In the genomic region with DNA sequence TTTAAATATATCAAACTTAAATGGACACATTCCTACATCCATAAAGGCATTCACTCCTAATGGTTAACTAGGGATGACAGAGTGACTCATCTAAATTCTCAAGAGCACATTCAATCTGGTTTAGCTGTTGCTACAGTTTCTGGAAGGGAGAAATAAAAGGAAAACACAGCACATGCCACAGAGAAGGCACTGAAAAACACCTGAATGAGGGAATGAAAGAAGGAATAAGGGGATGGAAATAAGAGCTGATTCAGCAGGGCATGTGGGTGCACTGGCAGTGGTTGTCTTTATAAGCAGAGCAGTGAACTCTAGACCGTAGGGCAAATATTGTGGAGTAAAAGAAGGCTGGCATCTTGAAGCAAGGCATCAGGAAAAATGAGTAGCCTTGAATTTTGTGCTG, we compare ENCODE assay signal across 1 cellular context.
TF ChIP-seq lines count a peak whose summit lies in the region.

No MANE protein-coding gene starts in this region.

TF ChIP-seq in H1, 55 proteins besides CTCF, POLR2A, EP300 and RAD21 (continued from another document):
- TF ChIP-seq, protein P1, sequence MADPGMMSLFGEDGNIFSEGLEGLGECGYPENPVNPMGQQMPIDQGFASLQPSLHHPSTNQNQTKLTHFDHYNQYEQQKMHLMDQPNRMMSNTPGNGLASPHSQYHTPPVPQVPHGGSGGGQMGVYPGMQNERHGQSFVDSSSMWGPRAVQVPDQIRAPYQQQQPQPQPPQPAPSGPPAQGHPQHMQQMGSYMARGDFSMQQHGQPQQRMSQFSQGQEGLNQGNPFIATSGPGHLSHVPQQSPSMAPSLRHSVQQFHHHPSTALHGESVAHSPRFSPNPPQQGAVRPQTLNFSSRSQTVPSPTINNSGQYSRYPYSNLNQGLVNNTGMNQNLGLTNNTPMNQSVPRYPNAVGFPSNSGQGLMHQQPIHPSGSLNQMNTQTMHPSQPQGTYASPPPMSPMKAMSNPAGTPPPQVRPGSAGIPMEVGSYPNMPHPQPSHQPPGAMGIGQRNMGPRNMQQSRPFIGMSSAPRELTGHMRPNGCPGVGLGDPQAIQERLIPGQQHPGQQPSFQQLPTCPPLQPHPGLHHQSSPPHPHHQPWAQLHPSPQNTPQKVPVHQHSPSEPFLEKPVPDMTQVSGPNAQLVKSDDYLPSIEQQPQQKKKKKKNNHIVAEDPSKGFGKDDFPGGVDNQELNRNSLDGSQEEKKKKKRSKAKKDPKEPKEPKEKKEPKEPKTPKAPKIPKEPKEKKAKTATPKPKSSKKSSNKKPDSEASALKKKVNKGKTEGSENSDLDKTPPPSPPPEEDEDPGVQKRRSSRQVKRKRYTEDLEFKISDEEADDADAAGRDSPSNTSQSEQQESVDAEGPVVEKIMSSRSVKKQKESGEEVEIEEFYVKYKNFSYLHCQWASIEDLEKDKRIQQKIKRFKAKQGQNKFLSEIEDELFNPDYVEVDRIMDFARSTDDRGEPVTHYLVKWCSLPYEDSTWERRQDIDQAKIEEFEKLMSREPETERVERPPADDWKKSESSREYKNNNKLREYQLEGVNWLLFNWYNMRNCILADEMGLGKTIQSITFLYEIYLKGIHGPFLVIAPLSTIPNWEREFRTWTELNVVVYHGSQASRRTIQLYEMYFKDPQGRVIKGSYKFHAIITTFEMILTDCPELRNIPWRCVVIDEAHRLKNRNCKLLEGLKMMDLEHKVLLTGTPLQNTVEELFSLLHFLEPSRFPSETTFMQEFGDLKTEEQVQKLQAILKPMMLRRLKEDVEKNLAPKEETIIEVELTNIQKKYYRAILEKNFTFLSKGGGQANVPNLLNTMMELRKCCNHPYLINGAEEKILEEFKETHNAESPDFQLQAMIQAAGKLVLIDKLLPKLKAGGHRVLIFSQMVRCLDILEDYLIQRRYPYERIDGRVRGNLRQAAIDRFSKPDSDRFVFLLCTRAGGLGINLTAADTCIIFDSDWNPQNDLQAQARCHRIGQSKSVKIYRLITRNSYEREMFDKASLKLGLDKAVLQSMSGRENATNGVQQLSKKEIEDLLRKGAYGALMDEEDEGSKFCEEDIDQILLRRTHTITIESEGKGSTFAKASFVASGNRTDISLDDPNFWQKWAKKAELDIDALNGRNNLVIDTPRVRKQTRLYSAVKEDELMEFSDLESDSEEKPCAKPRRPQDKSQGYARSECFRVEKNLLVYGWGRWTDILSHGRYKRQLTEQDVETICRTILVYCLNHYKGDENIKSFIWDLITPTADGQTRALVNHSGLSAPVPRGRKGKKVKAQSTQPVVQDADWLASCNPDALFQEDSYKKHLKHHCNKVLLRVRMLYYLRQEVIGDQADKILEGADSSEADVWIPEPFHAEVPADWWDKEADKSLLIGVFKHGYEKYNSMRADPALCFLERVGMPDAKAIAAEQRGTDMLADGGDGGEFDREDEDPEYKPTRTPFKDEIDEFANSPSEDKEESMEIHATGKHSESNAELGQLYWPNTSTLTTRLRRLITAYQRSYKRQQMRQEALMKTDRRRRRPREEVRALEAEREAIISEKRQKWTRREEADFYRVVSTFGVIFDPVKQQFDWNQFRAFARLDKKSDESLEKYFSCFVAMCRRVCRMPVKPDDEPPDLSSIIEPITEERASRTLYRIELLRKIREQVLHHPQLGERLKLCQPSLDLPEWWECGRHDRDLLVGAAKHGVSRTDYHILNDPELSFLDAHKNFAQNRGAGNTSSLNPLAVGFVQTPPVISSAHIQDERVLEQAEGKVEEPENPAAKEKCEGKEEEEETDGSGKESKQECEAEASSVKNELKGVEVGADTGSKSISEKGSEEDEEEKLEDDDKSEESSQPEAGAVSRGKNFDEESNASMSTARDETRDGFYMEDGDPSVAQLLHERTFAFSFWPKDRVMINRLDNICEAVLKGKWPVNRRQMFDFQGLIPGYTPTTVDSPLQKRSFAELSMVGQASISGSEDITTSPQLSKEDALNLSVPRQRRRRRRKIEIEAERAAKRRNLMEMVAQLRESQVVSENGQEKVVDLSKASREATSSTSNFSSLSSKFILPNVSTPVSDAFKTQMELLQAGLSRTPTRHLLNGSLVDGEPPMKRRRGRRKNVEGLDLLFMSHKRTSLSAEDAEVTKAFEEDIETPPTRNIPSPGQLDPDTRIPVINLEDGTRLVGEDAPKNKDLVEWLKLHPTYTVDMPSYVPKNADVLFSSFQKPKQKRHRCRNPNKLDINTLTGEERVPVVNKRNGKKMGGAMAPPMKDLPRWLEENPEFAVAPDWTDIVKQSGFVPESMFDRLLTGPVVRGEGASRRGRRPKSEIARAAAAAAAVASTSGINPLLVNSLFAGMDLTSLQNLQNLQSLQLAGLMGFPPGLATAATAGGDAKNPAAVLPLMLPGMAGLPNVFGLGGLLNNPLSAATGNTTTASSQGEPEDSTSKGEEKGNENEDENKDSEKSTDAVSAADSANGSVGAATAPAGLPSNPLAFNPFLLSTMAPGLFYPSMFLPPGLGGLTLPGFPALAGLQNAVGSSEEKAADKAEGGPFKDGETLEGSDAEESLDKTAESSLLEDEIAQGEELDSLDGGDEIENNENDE (IDR thresholded peaks at IDR 0.05; ENCODE audit: insufficient replicate concordance, low read length) = no peak
- no peak for TF ChIP-seq SIX5 (IDR thresholded peaks at IDR 0.05; ENCODE audit: low read depth, low read length)
- TF ChIP-seq BRCA1 (IDR thresholded peaks at IDR 0.05; ENCODE audit: low read depth, low read length) = no peak
- TF ChIP-seq RXRA (IDR thresholded peaks at IDR 0.05; ENCODE audit: insufficient read depth, low read depth, low read length) = no peak
